Comparison of ENCODE assay signal across 25 cellular contexts in the genomic region with DNA sequence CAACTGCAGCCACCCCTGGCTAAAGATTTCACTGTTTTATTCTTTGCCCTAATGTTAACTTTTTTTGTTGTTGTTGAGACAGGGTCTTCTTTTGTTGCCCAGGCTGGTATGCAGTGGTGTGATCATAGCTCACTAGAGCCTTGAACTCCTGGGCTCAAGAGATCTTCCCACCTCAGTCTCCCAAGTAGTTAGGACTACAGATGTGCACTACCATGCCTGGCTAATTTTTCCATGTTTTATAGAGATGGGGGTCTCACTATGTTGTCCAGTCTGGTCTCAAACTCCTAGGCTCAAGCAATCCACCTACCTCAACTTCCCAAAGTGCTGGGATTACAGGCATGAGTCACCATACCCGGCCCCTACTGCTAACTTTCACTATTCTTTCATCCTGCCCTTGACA.
"Had no signal": no experiment of that assay in that cellular context is flagged by ENCODE, and none has a peak within 500 bp of the region (broad histone marks: within the 10 kb centered on the region; RNA-seq: fewer than 3 reads in every experiment).

No MANE protein-coding gene starts in this region.

- H3K9me3 ChIP-seq: colonic mucosa, mucosa of descending colon, prostate gland, thoracic aorta, upper lobe of right lung had no signal

- H3K4me2 ChIP-seq: neural progenitor cell had no signal

- ATAC-seq: left lobe of liver, mucosa of descending colon, right cardiac atrium had no signal

- H3K27ac ChIP-seq: colonic mucosa, neural progenitor cell, prostate gland, thoracic aorta had no signal

- H2AFZ ChIP-seq: neural progenitor cell had no signal

- H3K27me3 Mint-ChIP-seq: activated naive CD4-positive, alpha-beta T cell treated with anti-CD3 and anti-CD28 coated beads, Interleukin-2, amount 10 ng/mL, durations not matched to agents 7 days and 5 days; activated naive CD8-positive, alpha-beta T cell treated with anti-CD3 and anti-CD28 coated beads, Interleukin-2, amount 50 U/mL, for 24 hours; brain; naive B cell had no signal

- H3K27ac Mint-ChIP-seq: neural progenitor cell had no signal

- H3K27me3 ChIP-seq: colonic mucosa, neural progenitor cell, upper lobe of right lung had no signal

- H3K4me1 ChIP-seq: colonic mucosa had no signal

- H3K4me3 Mint-ChIP-seq: activated naive CD4-positive, alpha-beta T cell treated with anti-CD3 and anti-CD28 coated beads, Interleukin-2, amount 10 ng/mL, durations not matched to agents 7 days and 5 days; activated naive CD8-positive, alpha-beta T cell treated with anti-CD3 and anti-CD28 coated beads, Interleukin-2, amount 50 U/mL, for 24 hours; activated T-cell treated with anti-CD3 and anti-CD28 coated beads, Interleukin-2, amount 50 U/mL, for 4 hours; brain; neural progenitor cell had no signal

- H3K36me3 ChIP-seq: colonic mucosa, neural progenitor cell, prostate gland, thoracic aorta, upper lobe of right lung had no signal

- DNase-seq: activated CD4-positive, alpha-beta T cell treated with anti-CD3 and anti-CD28 coated beads, Interleukin-2, amount 50 U/mL, for 1 hour; activated CD4-positive, CD25-positive, alpha-beta regulatory T cell; activated CD8-positive, alpha-beta memory T cell treated with anti-CD3 and anti-CD28 coated beads, Interleukin-2, amount 50 U/mL, for 4 hours; activated effector memory CD4-positive, alpha-beta T cell treated with Interleukin-2 at 50 U/mL for 16 hours; activated naive CD4-positive, alpha-beta T cell treated with anti-CD3 and anti-CD28 coated beads, Interleukin-2, amount 10 ng/mL, durations not matched to agents 7 days and 5 days; activated naive CD8-positive, alpha-beta T cell treated with anti-CD3 and anti-CD28 coated beads, Interleukin-2, amount 50 U/mL, for 24 hours; activated T-cell treated with anti-CD3 and anti-CD28 coated beads, Interleukin-2, amount 50 U/mL, for 4 hours; anterior cingulate cortex; caudate nucleus; colonic mucosa; effector CD4-positive, alpha-beta T cell; hippocampal formation; islet precursor cell; mammary epithelial cell; mucosa of descending colon; right cardiac atrium; stimulated activated CD4-positive, alpha-beta T cell treated with anti-CD3 and anti-CD28 coated beads, Interleukin-4, amount 100 ng/mL, for 1 hour; upper lobe of right lung had no signal

- H3K4me3 ChIP-seq: colonic mucosa, mucosa of descending colon, neural progenitor cell, prostate gland, skin epidermis, thoracic aorta, upper lobe of right lung had no signal

- H3K9me3 Mint-ChIP-seq: activated naive CD4-positive, alpha-beta T cell treated with anti-CD3 and anti-CD28 coated beads, Interleukin-2, amount 10 ng/mL, durations not matched to agents 7 days and 5 days; activated naive CD8-positive, alpha-beta T cell treated with anti-CD3 and anti-CD28 coated beads, Interleukin-2, amount 50 U/mL, for 24 hours; activated T-cell treated with anti-CD3 and anti-CD28 coated beads, Interleukin-2, amount 50 U/mL, for 4 hours; brain; naive B cell; neural progenitor cell had no signal
